ENCODE assay signal across 14 cellular contexts in the genomic region with DNA sequence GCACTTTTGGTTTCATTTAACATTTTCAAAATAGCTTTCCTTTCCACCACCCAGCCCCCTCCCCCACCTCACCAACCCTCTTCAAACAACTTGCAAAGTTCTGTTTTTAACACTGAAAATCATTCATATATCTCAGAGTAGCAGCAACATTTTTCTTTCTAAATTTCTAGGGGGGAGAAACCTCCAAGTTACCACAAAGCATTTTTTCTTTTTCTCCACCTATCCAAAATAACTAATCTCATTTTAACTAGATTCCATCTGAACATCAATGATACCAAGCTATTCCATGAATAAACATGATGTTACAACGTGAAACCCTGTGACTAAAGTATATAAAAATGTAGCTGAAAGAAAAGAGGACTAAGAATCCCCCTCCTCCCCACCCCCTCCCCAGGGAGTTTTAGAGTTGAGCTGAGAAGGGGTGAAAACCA. TPM values are rescaled to one million over a fixed set of nuclear protein-coding genes. Genes with fewer than 3 reads are reported as not detected.
A peak's percentile ranks its signal among the peaks of the same experiment; 100 is the strongest.
DNase-seq lines count a peak whose midpoint lies in the region; ATAC-seq, FAIRE-seq and TF ChIP-seq lines count a peak whose summit lies in the region.
"Had no signal": no experiment of that assay in that cellular context is flagged by ENCODE, and none has a peak within 500 bp of the region (broad histone marks: within the 10 kb centered on the region; RNA-seq: fewer than 3 reads in every experiment).

No MANE protein-coding gene starts in this region.

- peak overlapping the region; percentile 30 for H3K4me3 Mint-ChIP-seq in mesothelial cell of epicardium
- H3K4me3 Mint-ChIP-seq: memory B cell had no signal

- H3K9me3 ChIP-seq in A673 (ENCODE audit: low read depth, low read length, poor library complexity, severe bottlenecking) = no peaks in the 10 kb centered on the region
- H3K9me3 ChIP-seq: testis had no signal

- TF ChIP-seq POLR2A in GM12891 (IDR thresholded peaks at IDR 0.05; ENCODE audit: low read depth, low read length) = no peak

- ATAC-seq in GM18861 (IDR thresholded peaks at IDR 0.05; ENCODE audit: unreplicated experiment) (no peak), GM18870 (IDR thresholded peaks at IDR 0.05; ENCODE audit: unreplicated experiment) (no peak)

- H3K4me1 Mint-ChIP-seq in mesothelial cell of epicardium = peaks cover 32% of the 10 kb centered on the region
- H3K4me1 Mint-ChIP-seq: memory B cell had no signal

- H3K27me3 Mint-ChIP-seq in mesothelial cell of epicardium (ENCODE audit: low read depth) = no peaks in the 10 kb centered on the region

- CTCF ChIA-PET in A673 (lab: Charles Lee) = no interaction called here

- peak; percentile 20 for FAIRE-seq in GM12891 (lab: Jason Lieb, UNC)

- H3K4me1 ChIP-seq in A673 (ENCODE audit: insufficient read depth, low read length, poor library complexity, severe bottlenecking) = peaks cover 40% of the 10 kb centered on the region

- POLR2A ChIA-PET in A673 (lab: Charles Lee; ENCODE audit: low non-redundant PET) = no interaction called here

- H3K9me3 Mint-ChIP-seq in mesothelial cell of epicardium = no peaks in the 10 kb centered on the region

- peak overlapping the region; percentile 88 for H3K27ac ChIP-seq in A673 (ENCODE audit: low read depth, low read length, poor library complexity, severe bottlenecking)

- H3K36me3 Mint-ChIP-seq in mesothelial cell of epicardium = no peaks in the 10 kb centered on the region
- H3K36me3 Mint-ChIP-seq: memory B cell had no signal

- H3K36me3 ChIP-seq in A673 (ENCODE audit: insufficient read depth, low read length, poor library complexity, severe bottlenecking) = peaks cover 4% of the 10 kb centered on the region

- TF ChIP-seq CTCF in A673 (conservative IDR thresholded peaks at IDR 0.05; ENCODE audit: low read depth, low read length) = no peak
- no peak for TF ChIP-seq CTCF in cardiac fibroblast (IDR thresholded peaks at IDR 0.05; ENCODE audit: low read depth, low read length)
- TF ChIP-seq CTCF in mesothelial cell of epicardium (IDR thresholded peaks at IDR 0.05; ENCODE audit: unreplicated experiment) = no peak

- BruUV-seq in A673 (replicated peaks; lab: Mats Ljungman, UMichigan) = no TSS peak

- intact Hi-C loops in A673 (cut with micrococcal nuclease; ENCODE audit: unreplicated experiment) = loop anchor here (10.0 kb wide), 1 partner anchor 208 kb away; no protein-coding TSS in a partner anchor

- DNase-seq in A673 (ENCODE audit: low spot score) (peak; percentile 81), GM12891 (ENCODE audit: insufficient read length, low spot score) (no peak), cardiac fibroblast (ENCODE audit: low read depth in 2 of 2) (peak; percentile 10 to 16), mesothelial cell of epicardium (ENCODE audit: low spot score in 2 of 2, unreplicated experiment in 2 of 2) (no peak), COR-L47 (lab: John Stamatoyannopoulos, UW) (no peak)
- DNase-seq in NK-92 treated with Interleukin-12 subunit alpha and Interleukin-12 subunit beta, amount 100 ng/mL, for 24 hours (lab: John Stamatoyannopoulos, UW) = no peak
- DNase-seq: Calu3; effector CD8-positive, alpha-beta T cell; SIG-M5; testis had no signal

- H3K27me3 ChIP-seq in A673 (replicated peaks; ENCODE audit: insufficient read depth, low read depth, low read length, poor library complexity) = no peaks in the 10 kb centered on the region
- H3K27me3 ChIP-seq: testis had no signal

- peak overlapping the region; percentile 33 for H3K27ac Mint-ChIP-seq in mesothelial cell of epicardium
- H3K27ac Mint-ChIP-seq: memory B cell had no signal

- H3K4me3 ChIP-seq in A673 (ENCODE audit: low read depth, low read length, poor library complexity, severe bottlenecking) (peak overlapping the region; percentile 39), cardiac fibroblast (replicated peaks in 1 of 2; ENCODE audit: low read depth in 2 of 2, low read length in 2 of 2) (no peak overlapping the region)
- H3K4me3 ChIP-seq: testis had no signal

TF ChIP-seq in GM12891, 5 proteins besides CTCF, POLR2A, EP300 and RAD21:
- no peak for TF ChIP-seq TAF1 (IDR thresholded peaks at IDR 0.05; ENCODE audit: low read depth, low read length)
TF ChIP-seq in GM12891: peak in this region for 0.

RNA-seq across cellular contexts. Expression of a gene that starts 5.3 kb away (rescaled TPM):
- 45.1 and 47.4 TPM in 2 replicates for total RNA-seq in A673 (2021)
- polyA plus RNA-seq in GM12891 (2012; ENCODE audit: low read depth, missing spikeins) = 0.33 TPM
- total RNA-seq in mesothelial cell of epicardium = 4.6 to 7.6 TPM (median 7.3 TPM) in 3 replicates
- total RNA-seq: Calu3, HT-29 had no signal

Comparison
In these comparisons a context has a peak if more than half of its experiments do, and no peak if none do; other contexts are left out.
1. DNase-seq: peak in A673 (single experiment) and cardiac fibroblast (2 of 2); none in GM12891 (single experiment), mesothelial cell of epicardium (0 of 2), NK-92 treated with Interleukin-12 subunit alpha and Interleukin-12 subunit beta, amount 100 ng/mL, for 24 hours (single experiment) and COR-L47 (single experiment).